ENCODE assay signal across 25 cellular contexts in genomic region chr20:54256202-54256601, GRCh38. TPM values are rescaled to one million over a fixed set of nuclear protein-coding genes. Genes with fewer than 3 reads are reported as not detected.
DNase-seq lines count a peak whose midpoint lies in the region; ATAC-seq, FAIRE-seq and TF ChIP-seq lines count a peak whose summit lies in the region.
"Had no signal": no experiment of that assay in that cellular context is flagged by ENCODE, and none has a peak within 500 bp of the region (broad histone marks: within the 10 kb centered on the region; RNA-seq: fewer than 3 reads in every experiment).

No MANE protein-coding gene starts in this region.

- ATAC-seq in IMR-90 (ENCODE audit: low read depth) (no peak), HG03342 (IDR thresholded peaks at IDR 0.05; ENCODE audit: unreplicated experiment) (no peak), HG03457 (IDR thresholded peaks at IDR 0.05; ENCODE audit: unreplicated experiment) (no peak)
- ATAC-seq: HCT116, HepG2, K562 had no signal

- CTCF ChIA-PET in IMR-90 (lab: Yijun Ruan, JAX) (no interaction called here), RWPE1 (lab: Yijun Ruan, JAX) (interaction anchor here (0.6 to 1.5 kb wide), 3 partner anchors 11 to 252 kb away, joined by 3 to 6 read pairs (median 4); no protein-coding TSS in a partner anchor)

- H3K14ac ChIP-seq in IMR-90 (replicated peaks; ENCODE audit: low read depth, low read length): no peak overlapping the region

- H4K91ac ChIP-seq in IMR-90 (ENCODE audit: insufficient read depth, low read depth, low read length): no peak overlapping the region

- in situ Hi-C loops in IMR-90 (cut with MboI; ENCODE audit: low sequenced_read_pairs): no loop called here

- whole genome bisulfite sequencing in IMR-90 (ENCODE audit: extremely low coverage in 2 of 2, insufficient read length in 1 of 2), 2 experiments: 89% methylated on average over 1 of the region's 3 CpGs; no CpG with 5 or more reads in 1 of the 2 experiments

- H3K9me3 ChIP-seq in IMR-90 (ENCODE audit: control insufficient read depth, insufficient read depth, low read length): no peaks in the 10 kb centered on the region
- H3K9me3 ChIP-seq: BE2C, SJSA1 had no signal

- no peak overlapping the region for H3K23ac ChIP-seq in IMR-90 (ENCODE audit: low read depth, low read length)

- DNase-seq in IMR-90 (no peak), RWPE1 (ENCODE audit: low spot score) (no peak), epithelial cell of prostate (ENCODE audit: low read depth, low spot score) (no peak), urothelium cell line (ENCODE audit: low spot score) (no peak), T1000 (lab: John Stamatoyannopoulos, UW) (no peak)
- DNase-seq: BE2C; CD8-positive, alpha-beta memory T cell; DMS153; DND-41; Kasumi-1; MV-4-11; NCI-H1105; NCI-H146; NCI-H2029; NCI-H69; Right ventricle myocardium superior; T-helper 1 cell had no signal

- peaks cover 6% of the 10 kb centered on the region for H3K4me1 ChIP-seq in IMR-90 (ENCODE audit: control insufficient read depth, insufficient read depth, low read length)
- H3K4me1 ChIP-seq: BE2C, SJSA1 had no signal

- no peak overlapping the region for H2AK5ac ChIP-seq in IMR-90 (ENCODE audit: low read depth, low read length)

- peak; percentile 70 for FAIRE-seq in urothelium cell line (lab: Jason Lieb, UNC)
- FAIRE-seq: GM12892, H1, HepG2, K562 had no signal

- H3K56ac ChIP-seq in IMR-90 (ENCODE audit: extremely low read depth, insufficient read depth, low read length): no peak overlapping the region

- no peaks in the 10 kb centered on the region for H3K79me1 ChIP-seq in IMR-90 (ENCODE audit: low read depth in 1 of 2, low read length in 2 of 2)

- TF ChIP-seq POLR2A in IMR-90 (IDR thresholded peaks at IDR 0.05; ENCODE audit: low read depth, low read length): no peak

- H2AFZ ChIP-seq in IMR-90 (replicated peaks; ENCODE audit: low read length, poor library complexity): no peak overlapping the region

- no peak overlapping the region for H4K8ac ChIP-seq in IMR-90 (ENCODE audit: low read depth in 2 of 2, low read length in 2 of 2)

- no peak overlapping the region for H3K4me2 ChIP-seq in IMR-90 (ENCODE audit: low read depth, low read length)

- H2BK120ac ChIP-seq in IMR-90 (ENCODE audit: low read depth, low read length): peak overlapping the region; percentile 3; the same call in 1 of the 2 replicates

- peaks cover 2% of the 10 kb centered on the region; the same call in 1 of the 2 replicates for H3K9me1 ChIP-seq in IMR-90 (ENCODE audit: insufficient read depth, low read length)

- H3K36me3 ChIP-seq in IMR-90 (ENCODE audit: control insufficient read depth, insufficient read depth, low read length): no peaks in the 10 kb centered on the region
- H3K36me3 ChIP-seq: BE2C, SJSA1 had no signal

- H3K18ac ChIP-seq in IMR-90 (ENCODE audit: low read depth, low read length): peak overlapping the region; percentile 49

- H2AK9ac ChIP-seq in IMR-90 (replicated peaks; ENCODE audit: low read depth, low read length, poor library complexity): no peak overlapping the region

- dilution Hi-C loops in IMR-90 (cut with HindIII; ENCODE audit: low sequenced_read_pairs, unreplicated experiment): no loop called here

- H2BK5ac ChIP-seq in IMR-90 (ENCODE audit: low read depth, low read length, poor library complexity, severe bottlenecking): no peak overlapping the region

- no peak overlapping the region for H4K5ac ChIP-seq in IMR-90 (ENCODE audit: low read depth, low read length)

- H4K20me1 ChIP-seq in IMR-90 (ENCODE audit: insufficient read depth, low read length): no peaks in the 10 kb centered on the region

- no TSS peak for BruUV-seq in IMR-90 (replicated peaks; lab: Mats Ljungman, UMichigan)

- no peak overlapping the region for H3K9ac ChIP-seq in IMR-90 (ENCODE audit: low read depth, low read length)

- intact Hi-C loops in IMR-90 (cut with micrococcal nuclease): no loop called here

- no peak for TF ChIP-seq RAD21 in IMR-90 (IDR thresholded peaks at IDR 0.05; ENCODE audit: low read length)

- POLR2A ChIA-PET in IMR-90 (lab: Charles Lee; ENCODE audit: unreplicated experiment): no interaction called here
- POLR2A ChIA-PET in RWPE1 (lab: Yijun Ruan, JAX; ENCODE audit: low non-redundant PET): no interaction called here

- H3K4ac ChIP-seq in IMR-90 (ENCODE audit: low read depth, low read length): peak overlapping the region; percentile 25; the same call in 1 of the 2 replicates

- no peak overlapping the region for H3K4me3 ChIP-seq in IMR-90 (ENCODE audit: insufficient read depth, low read depth, low read length)
- H3K4me3 ChIP-seq: K562, SJSA1 had no signal

- no peaks in the 10 kb centered on the region for H3K27me3 ChIP-seq in IMR-90 (ENCODE audit: control insufficient read depth, insufficient read depth, low read length)
- H3K27me3 ChIP-seq: BE2C, SJSA1 had no signal

- no peak overlapping the region for H2BK15ac ChIP-seq in IMR-90 (ENCODE audit: low read depth, low read length)

- TF ChIP-seq CTCF in IMR-90 (conservative IDR thresholded peaks at IDR 0.05; ENCODE audit: low read depth, low read length) (no peak), RWPE1 (conservative IDR thresholded peaks at IDR 0.05; ENCODE audit: low read depth) (no peak)

- H3K27ac ChIP-seq in IMR-90 (ENCODE audit: insufficient read depth, low read length) (no peak overlapping the region), RWPE1 (peak overlapping the region; percentile 39; the same call in 1 of the 2 replicates), epithelial cell of prostate (peak overlapping the region; percentile 57)
- H3K27ac ChIP-seq: SJSA1 had no signal

- H2BK20ac ChIP-seq in IMR-90 (ENCODE audit: low read depth, low read length): peak overlapping the region; percentile 50; the same call in 1 of the 2 replicates

TF ChIP-seq in IMR-90, 13 proteins besides CTCF, POLR2A, EP300 and RAD21:
- no peak for TF ChIP-seq NFE2L2 (IDR thresholded peaks at IDR 0.05; ENCODE audit: low read depth, low read length)
- no peak for TF ChIP-seq CEBPB (IDR thresholded peaks at IDR 0.05; ENCODE audit: low read depth, low read length)
- TF ChIP-seq SMC3 (IDR thresholded peaks at IDR 0.05; ENCODE audit: low read depth, low read length): no peak
- TF ChIP-seq RFX5 (IDR thresholded peaks at IDR 0.05; ENCODE audit: low read depth, low read length): no peak
- TF ChIP-seq BHLHE40 (IDR thresholded peaks at IDR 0.05; ENCODE audit: low read depth, low read length): no peak
- TF ChIP-seq FOS (IDR thresholded peaks at IDR 0.05; ENCODE audit: low read depth, low read length): no peak
- TF ChIP-seq ELK1 (IDR thresholded peaks at IDR 0.05; ENCODE audit: borderline replicate concordance, low read depth, low read length): no peak
- TF ChIP-seq USF2 (IDR thresholded peaks at IDR 0.05; ENCODE audit: low read depth, low read length): no peak
- TF ChIP-seq RCOR1 (IDR thresholded peaks at IDR 0.05; ENCODE audit: insufficient replicate concordance, low read length): no peak
- no peak for TF ChIP-seq CHD1 (IDR thresholded peaks at IDR 0.05; ENCODE audit: low read depth, low read length)
- TF ChIP-seq MAFK (IDR thresholded peaks at IDR 0.05; ENCODE audit: low read depth, low read length): no peak
- TF ChIP-seq MAZ (IDR thresholded peaks at IDR 0.05; ENCODE audit: borderline replicate concordance, low read depth, low read length): no peak
- TF ChIP-seq MXI1 (IDR thresholded peaks at IDR 0.05; ENCODE audit: borderline replicate concordance, low read depth, low read length): no peak
TF ChIP-seq in IMR-90: peak in this region for 0.

RNA-seq across cellular contexts. Expression of gene PFDN4, which starts 48.3 kb away (rescaled TPM):
- 14.9 and 83.9 TPM in 2 replicates for total RNA-seq in IMR-90 (2012; rRNA removed)
- polyA plus RNA-seq in IMR-90 (2012; rRNA removed): 62.7 and 93.2 TPM in 2 replicates
- 4.3 and 6.6 TPM in 2 replicates for polyA plus RNA-seq in IMR-90 (2012; cell fraction: cytosol; rRNA removed)
- 0.66 and 6.4 TPM in 2 replicates for polyA plus RNA-seq in IMR-90 (2012; cell fraction: nucleus; rRNA removed; ENCODE audit: low replicate concordance)
